Comparison of ENCODE assay signal across 1 cellular context in genomic region chr17:57875109-57876022, GRCh38.
TF ChIP-seq lines count a peak whose summit lies in the region.

No MANE protein-coding gene starts in this region.

TF ChIP-seq in SK-N-SH, 30 proteins besides CTCF, POLR2A, EP300 and RAD21 (continued from another document):
- TF ChIP-seq USF2 (IDR thresholded peaks at IDR 0.05; ENCODE audit: borderline replicate concordance, low read depth, low read length): no peak
- TF ChIP-seq SIN3A (IDR thresholded peaks at IDR 0.05; ENCODE audit: borderline replicate concordance, low read depth, low read length): peak; percentile 78
- TF ChIP-seq, protein P1, sequence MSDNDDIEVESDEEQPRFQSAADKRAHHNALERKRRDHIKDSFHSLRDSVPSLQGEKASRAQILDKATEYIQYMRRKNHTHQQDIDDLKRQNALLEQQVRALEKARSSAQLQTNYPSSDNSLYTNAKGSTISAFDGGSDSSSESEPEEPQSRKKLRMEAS (IDR thresholded peaks at IDR 0.05; ENCODE audit: low read depth): peak; percentile 73
- TF ChIP-seq TCF12 (IDR thresholded peaks at IDR 0.05): peak; percentile 98
- no peak; the same call in 1 of the 2 replicates for TF ChIP-seq YY1 (IDR thresholded peaks at IDR 0.05; ENCODE audit: low read depth)
- TF ChIP-seq EZH2phosphoT487 (IDR thresholded peaks at IDR 0.05; ENCODE audit: borderline replicate concordance, low read depth): no peak
- no peak for TF ChIP-seq MXI1 (IDR thresholded peaks at IDR 0.05; ENCODE audit: low read depth, low read length)
- peak; percentile 64; the same call in 1 of the 2 replicates for TF ChIP-seq MEF2A (IDR thresholded peaks at IDR 0.05; ENCODE audit: borderline replicate concordance, low read depth)
- TF ChIP-seq GABPA (IDR thresholded peaks at IDR 0.05; ENCODE audit: low read depth): peak; percentile 32; the same call in 1 of the 2 replicates
- TF ChIP-seq, protein P2, sequence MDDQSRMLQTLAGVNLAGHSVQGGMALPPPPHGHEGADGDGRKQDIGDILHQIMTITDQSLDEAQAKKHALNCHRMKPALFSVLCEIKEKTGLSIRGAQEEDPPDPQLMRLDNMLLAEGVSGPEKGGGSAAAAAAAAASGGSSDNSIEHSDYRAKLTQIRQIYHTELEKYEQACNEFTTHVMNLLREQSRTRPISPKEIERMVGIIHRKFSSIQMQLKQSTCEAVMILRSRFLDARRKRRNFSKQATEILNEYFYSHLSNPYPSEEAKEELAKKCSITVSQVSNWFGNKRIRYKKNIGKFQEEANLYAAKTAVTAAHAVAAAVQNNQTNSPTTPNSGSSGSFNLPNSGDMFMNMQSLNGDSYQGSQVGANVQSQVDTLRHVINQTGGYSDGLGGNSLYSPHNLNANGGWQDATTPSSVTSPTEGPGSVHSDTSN (IDR thresholded peaks at IDR 0.05): peak; percentile 87
- peak; percentile 96 for TF ChIP-seq FOSL2 (IDR thresholded peaks at IDR 0.05; ENCODE audit: borderline replicate concordance, low read depth)
- peak; percentile 99 for TF ChIP-seq TEAD4 (IDR thresholded peaks at IDR 0.05; ENCODE audit: borderline replicate concordance, insufficient read depth)
- peak; percentile 70 for TF ChIP-seq SMC3 (IDR thresholded peaks at IDR 0.05; ENCODE audit: low read depth, low read length)
- TF ChIP-seq, protein P3, sequence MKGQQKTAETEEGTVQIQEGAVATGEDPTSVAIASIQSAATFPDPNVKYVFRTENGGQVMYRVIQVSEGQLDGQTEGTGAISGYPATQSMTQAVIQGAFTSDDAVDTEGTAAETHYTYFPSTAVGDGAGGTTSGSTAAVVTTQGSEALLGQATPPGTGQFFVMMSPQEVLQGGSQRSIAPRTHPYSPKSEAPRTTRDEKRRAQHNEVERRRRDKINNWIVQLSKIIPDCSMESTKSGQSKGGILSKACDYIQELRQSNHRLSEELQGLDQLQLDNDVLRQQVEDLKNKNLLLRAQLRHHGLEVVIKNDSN (IDR thresholded peaks at IDR 0.05; ENCODE audit: borderline replicate concordance, low read depth): peak; percentile 38; the same call in 1 of the 2 replicates
- TF ChIP-seq IRF3 (IDR thresholded peaks at IDR 0.05; ENCODE audit: low read depth, low read length): no peak
- TF ChIP-seq JUND (IDR thresholded peaks at IDR 0.05): peak; percentile 96
- TF ChIP-seq ELF1 (IDR thresholded peaks at IDR 0.05): no peak
- TF ChIP-seq TAF1 (IDR thresholded peaks at IDR 0.05; ENCODE audit: borderline replicate concordance, low read depth, low read length): 0 out of 2 replicates have a peak, but pooled peaks have one; percentile 65
- no peak for TF ChIP-seq RFX5 (IDR thresholded peaks at IDR 0.05; ENCODE audit: low read length)
